1 cellular context compared by ENCODE assay signal in the genomic region with DNA sequence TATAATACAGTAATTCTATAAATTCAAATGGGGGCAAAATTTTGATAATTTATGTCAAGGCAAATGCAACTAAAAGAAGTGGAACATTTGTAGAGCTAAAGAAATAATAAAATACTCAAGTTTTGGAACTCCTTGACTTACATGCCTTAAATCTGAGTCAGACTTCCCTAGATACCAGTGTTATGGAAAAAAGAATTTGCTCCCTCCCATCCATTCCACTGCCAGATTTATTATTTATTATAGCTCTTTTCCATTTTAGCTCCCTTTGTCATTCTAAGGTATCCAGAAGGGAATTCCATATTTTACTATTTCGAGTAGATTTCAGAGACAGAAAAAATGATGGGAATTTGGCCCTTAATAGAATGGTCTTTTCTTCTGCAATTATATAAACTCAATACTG.
TF ChIP-seq lines count a peak whose summit lies in the region.

No MANE protein-coding gene starts in this region.

TF ChIP-seq in IMR-90, 13 proteins besides CTCF, POLR2A, EP300 and RAD21:
- TF ChIP-seq RCOR1 (IDR thresholded peaks at IDR 0.05; ENCODE audit: insufficient replicate concordance, low read length) (no peak), SMC3 (IDR thresholded peaks at IDR 0.05; ENCODE audit: low read depth, low read length) (no peak), MAFK (IDR thresholded peaks at IDR 0.05; ENCODE audit: low read depth, low read length) (no peak), RFX5 (IDR thresholded peaks at IDR 0.05; ENCODE audit: low read depth, low read length) (no peak), CHD1 (IDR thresholded peaks at IDR 0.05; ENCODE audit: low read depth, low read length) (no peak), MAZ (IDR thresholded peaks at IDR 0.05; ENCODE audit: borderline replicate concordance, low read depth, low read length) (no peak), MXI1 (IDR thresholded peaks at IDR 0.05; ENCODE audit: borderline replicate concordance, low read depth, low read length) (no peak), CEBPB (IDR thresholded peaks at IDR 0.05; ENCODE audit: low read depth, low read length) (no peak), FOS (IDR thresholded peaks at IDR 0.05; ENCODE audit: low read depth, low read length) (no peak), BHLHE40 (IDR thresholded peaks at IDR 0.05; ENCODE audit: low read depth, low read length) (no peak)
- TF ChIP-seq, protein P1, sequence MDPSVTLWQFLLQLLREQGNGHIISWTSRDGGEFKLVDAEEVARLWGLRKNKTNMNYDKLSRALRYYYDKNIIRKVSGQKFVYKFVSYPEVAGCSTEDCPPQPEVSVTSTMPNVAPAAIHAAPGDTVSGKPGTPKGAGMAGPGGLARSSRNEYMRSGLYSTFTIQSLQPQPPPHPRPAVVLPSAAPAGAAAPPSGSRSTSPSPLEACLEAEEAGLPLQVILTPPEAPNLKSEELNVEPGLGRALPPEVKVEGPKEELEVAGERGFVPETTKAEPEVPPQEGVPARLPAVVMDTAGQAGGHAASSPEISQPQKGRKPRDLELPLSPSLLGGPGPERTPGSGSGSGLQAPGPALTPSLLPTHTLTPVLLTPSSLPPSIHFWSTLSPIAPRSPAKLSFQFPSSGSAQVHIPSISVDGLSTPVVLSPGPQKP (IDR thresholded peaks at IDR 0.05; ENCODE audit: borderline replicate concordance, low read depth, low read length) = no peak
- TF ChIP-seq, protein P2, sequence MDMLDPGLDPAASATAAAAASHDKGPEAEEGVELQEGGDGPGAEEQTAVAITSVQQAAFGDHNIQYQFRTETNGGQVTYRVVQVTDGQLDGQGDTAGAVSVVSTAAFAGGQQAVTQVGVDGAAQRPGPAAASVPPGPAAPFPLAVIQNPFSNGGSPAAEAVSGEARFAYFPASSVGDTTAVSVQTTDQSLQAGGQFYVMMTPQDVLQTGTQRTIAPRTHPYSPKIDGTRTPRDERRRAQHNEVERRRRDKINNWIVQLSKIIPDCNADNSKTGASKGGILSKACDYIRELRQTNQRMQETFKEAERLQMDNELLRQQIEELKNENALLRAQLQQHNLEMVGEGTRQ (IDR thresholded peaks at IDR 0.05; ENCODE audit: low read depth, low read length) = no peak
